In the genomic region with DNA sequence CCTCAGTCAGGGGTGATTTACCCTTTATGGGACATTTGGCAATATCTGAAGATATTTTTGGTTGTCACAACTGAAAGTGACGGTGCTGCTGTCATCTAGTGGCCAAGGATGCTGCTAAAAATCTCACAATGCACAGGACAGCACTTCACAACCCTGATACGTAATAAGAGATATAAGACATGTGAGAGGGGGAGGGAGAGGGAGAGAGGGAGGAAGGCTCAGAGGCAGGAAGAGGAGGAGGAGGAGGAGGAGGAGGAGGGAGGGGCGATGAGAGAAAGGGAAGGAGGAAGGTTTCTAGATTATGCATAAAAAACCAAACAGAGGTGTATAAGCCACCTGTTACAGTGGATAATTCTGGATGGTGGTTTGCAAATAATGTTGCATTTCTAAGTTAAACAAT, we compare ENCODE assay signal across 18 cellular contexts. TPM values are rescaled to one million over a fixed set of nuclear protein-coding genes. Genes with fewer than 3 reads are reported as not detected.
DNase-seq lines count a peak whose midpoint lies in the region; ATAC-seq and TF ChIP-seq lines count a peak whose summit lies in the region.
"Had no signal": no experiment of that assay in that cellular context is flagged by ENCODE, and none has a peak within 500 bp of the region (broad histone marks: within the 10 kb centered on the region; RNA-seq: fewer than 3 reads in every experiment).

No MANE protein-coding gene starts in this region.

- no peak overlapping the region for H3K4me2 ChIP-seq in neural progenitor cell

- peak; percentile 12 for ATAC-seq in activated CD8-positive, alpha-beta memory T cell treated with anti-CD3 and anti-CD28 coated beads, Interleukin-2, amount 10 ng/mL, durations not matched to agents 7 days and 5 days
- no peak for ATAC-seq in RWPE2 (ENCODE audit: low read depth)
- ATAC-seq in naive B cell (ENCODE audit: low read depth in 2 of 2), result peak; percentile 32 to 53
- ATAC-seq in HG02970 (IDR thresholded peaks at IDR 0.05; ENCODE audit: low FRiP score, unreplicated experiment), result no peak

- no peak for DNase-seq in activated CD8-positive, alpha-beta memory T cell treated with anti-CD3 and anti-CD28 coated beads, Interleukin-2, amount 10 ng/mL, durations not matched to agents 7 days and 5 days
- no peak for DNase-seq in activated CD8-positive, alpha-beta memory T cell treated with anti-CD3 and anti-CD28 coated beads for 24 hours
- DNase-seq in Jurkat, Clone E6-1 (ENCODE audit: low read depth, low spot score), result peak; percentile 22
- DNase-seq in RWPE2 (ENCODE audit: low spot score) (no peak), naive B cell (no peak), SHP77 treated with DMSO at 0.1 percent for 48 hours (lab: John Stamatoyannopoulos, UW) (no peak), neural progenitor cell (ENCODE audit: low spot score) (no peak)
- DNase-seq: activated T-cell treated with anti-CD3 and anti-CD28 coated beads, Interleukin-2, amount 50 U/mL, for 24 hours; immature natural killer cell; KG1; NCI-H2107; Peyer's patch; psoas muscle; stimulated activated CD4-positive, alpha-beta T cell treated with anti-CD3 and anti-CD28 coated beads, Interleukin-1b, Interleukin-23, amount 100 ng/mL, for 48 hours had no signal

- H3K9me3 Mint-ChIP-seq in activated CD8-positive, alpha-beta memory T cell treated with anti-CD3 and anti-CD28 coated beads, Interleukin-2, amount 10 ng/mL, durations not matched to agents 7 days and 5 days (ENCODE audit: low read depth), result no peaks in the 10 kb centered on the region
- H3K9me3 Mint-ChIP-seq in naive B cell, result peaks cover 0 to 2% (median 0%) of the 10 kb centered on the region in 7 donors
- H3K9me3 Mint-ChIP-seq in neural progenitor cell, result no peaks in the 10 kb centered on the region
- H3K9me3 Mint-ChIP-seq: activated T-cell treated with anti-CD3 and anti-CD28 coated beads, Interleukin-2, amount 50 U/mL, for 24 hours; immature natural killer cell had no signal

- H3K27me3 ChIP-seq in RWPE2 (ENCODE audit: insufficient read depth, poor library complexity, severe bottlenecking), result no peaks in the 10 kb centered on the region
- H3K27me3 ChIP-seq in neural progenitor cell, result no peaks in the 10 kb centered on the region
- H3K27me3 ChIP-seq: Peyer's patch, vagina had no signal

- H3K4me3 Mint-ChIP-seq in activated CD8-positive, alpha-beta memory T cell treated with anti-CD3 and anti-CD28 coated beads, Interleukin-2, amount 10 ng/mL, durations not matched to agents 7 days and 5 days, result no peak overlapping the region
- peak overlapping the region in 4 of 8 donors; percentile 6 to 84 (median 48) for H3K4me3 Mint-ChIP-seq in naive B cell
- no peak overlapping the region for H3K4me3 Mint-ChIP-seq in neural progenitor cell
- H3K4me3 Mint-ChIP-seq: activated T-cell treated with anti-CD3 and anti-CD28 coated beads, Interleukin-2, amount 50 U/mL, for 24 hours; immature natural killer cell had no signal

- no peaks in the 10 kb centered on the region for H3K36me3 Mint-ChIP-seq in activated CD8-positive, alpha-beta memory T cell treated with anti-CD3 and anti-CD28 coated beads, Interleukin-2, amount 10 ng/mL, durations not matched to agents 7 days and 5 days
- H3K36me3 Mint-ChIP-seq in naive B cell (no peaks in the 10 kb centered on the region), neural progenitor cell (no peaks in the 10 kb centered on the region)
- H3K36me3 Mint-ChIP-seq: immature natural killer cell had no signal

- CTCF ChIA-PET in activated CD8-positive, alpha-beta memory T cell treated with anti-CD3 and anti-CD28 coated beads, Interleukin-2, amount 10 ng/mL, durations not matched to agents 7 days and 5 days (lab: Charles Lee), result interaction anchor here (2.6 kb wide), 1 partner anchor 11 kb away, joined by 9 read pairs; no protein-coding TSS in a partner anchor

- H3K27ac ChIP-seq in RWPE2 (ENCODE audit: poor library complexity, severe bottlenecking), result peak overlapping the region; percentile 44
- no peak overlapping the region for H3K27ac ChIP-seq in neural progenitor cell
- H3K27ac ChIP-seq: psoas muscle, vagina had no signal

- TF ChIP-seq CTCF in RWPE2 (IDR thresholded peaks at IDR 0.05; ENCODE audit: poor library complexity, severe bottlenecking) (no peak), neural progenitor cell (IDR thresholded peaks at IDR 0.05) (no peak)

- H3K4me1 ChIP-seq in RWPE2 (ENCODE audit: insufficient read depth, poor library complexity, severe bottlenecking), result peaks cover 3% of the 10 kb centered on the region
- no peaks in the 10 kb centered on the region for H3K4me1 ChIP-seq in neural progenitor cell
- H3K4me1 ChIP-seq: Peyer's patch, psoas muscle, vagina had no signal

- H3K36me3 ChIP-seq in RWPE2 (ENCODE audit: low read depth) (no peaks in the 10 kb centered on the region), neural progenitor cell (no peaks in the 10 kb centered on the region)
- H3K36me3 ChIP-seq: Peyer's patch, vagina had no signal

- no peak overlapping the region for H2AFZ ChIP-seq in neural progenitor cell (replicated peaks)

- H3K9ac ChIP-seq in neural progenitor cell, result no peak overlapping the region

- no peaks in the 10 kb centered on the region for H4K20me1 ChIP-seq in neural progenitor cell (ENCODE audit: low read depth)

- H3K79me2 ChIP-seq in neural progenitor cell (ENCODE audit: low read depth), result no peaks in the 10 kb centered on the region

- no peaks in the 10 kb centered on the region for H3K27me3 Mint-ChIP-seq in activated CD8-positive, alpha-beta memory T cell treated with anti-CD3 and anti-CD28 coated beads, Interleukin-2, amount 10 ng/mL, durations not matched to agents 7 days and 5 days
- H3K27me3 Mint-ChIP-seq in naive B cell (no peaks in the 10 kb centered on the region), neural progenitor cell (ENCODE audit: insufficient read depth, low read depth) (peaks cover 6% of the 10 kb centered on the region)
- H3K27me3 Mint-ChIP-seq: activated T-cell treated with anti-CD3 and anti-CD28 coated beads, Interleukin-2, amount 50 U/mL, for 24 hours had no signal

- H3F3A ChIP-seq in neural progenitor cell (ENCODE audit: low read depth), result peaks cover 5% of the 10 kb centered on the region

- no peaks in the 10 kb centered on the region for H3K4me1 Mint-ChIP-seq in activated CD8-positive, alpha-beta memory T cell treated with anti-CD3 and anti-CD28 coated beads, Interleukin-2, amount 10 ng/mL, durations not matched to agents 7 days and 5 days
- H3K4me1 Mint-ChIP-seq in naive B cell (peaks cover 21 to 25% (median 24%) of the 10 kb centered on the region in 3 donors), neural progenitor cell (peaks cover 2% of the 10 kb centered on the region)
- H3K4me1 Mint-ChIP-seq: immature natural killer cell had no signal

- H3K27ac Mint-ChIP-seq in activated CD8-positive, alpha-beta memory T cell treated with anti-CD3 and anti-CD28 coated beads, Interleukin-2, amount 10 ng/mL, durations not matched to agents 7 days and 5 days, result no peak overlapping the region
- H3K27ac Mint-ChIP-seq in naive B cell (peak overlapping the region in 1 of 6 donors; percentile 14), neural progenitor cell (no peak overlapping the region)
- H3K27ac Mint-ChIP-seq: activated T-cell treated with anti-CD3 and anti-CD28 coated beads, Interleukin-2, amount 50 U/mL, for 24 hours; immature natural killer cell had no signal

- H3K4me3 ChIP-seq in Jurkat, Clone E6-1 (ENCODE audit: low read length), result no peak overlapping the region
- H3K4me3 ChIP-seq in RWPE2 (ENCODE audit: severe bottlenecking) (no peak overlapping the region), neural progenitor cell (no peak overlapping the region)
- H3K4me3 ChIP-seq: Peyer's patch, psoas muscle, vagina had no signal

- H3K9me3 ChIP-seq in RWPE2 (ENCODE audit: severe bottlenecking) (no peaks in the 10 kb centered on the region), neural progenitor cell (ENCODE audit: low read depth) (no peaks in the 10 kb centered on the region)
- H3K9me3 ChIP-seq: Peyer's patch, psoas muscle, vagina had no signal

RNA-seq across cellular contexts. Expression of gene MYL2, which starts 14.3 kb away (rescaled TPM):
- not detected for total RNA-seq in activated CD8-positive, alpha-beta memory T cell treated with anti-CD3 and anti-CD28 coated beads, Interleukin-2, amount 10 ng/mL, durations not matched to agents 7 days and 5 days
- polyA plus RNA-seq in Jurkat, Clone E6-1 (2012; ENCODE audit: insufficient read depth, insufficient read length), result not detected
- polyA plus RNA-seq in naive B cell (ENCODE audit: low read depth in 6 of 6), result 1 to 10 TPM in 1 of 6 donors, under 1 TPM in 1, not detected in 4; 0.84 to 1.9 TPM
- total RNA-seq in neural progenitor cell (ENCODE audit: low replicate concordance), result not detected in 2 replicates
- total RNA-seq: fibroblast of villous mesenchyme, mononuclear cell, Peyer's patch, vagina had no signal
- polyA plus RNA-seq: immature natural killer cell had no signal

RNA-seq across cellular contexts. Expression of gene CCDC63, which starts 59.3 kb away (rescaled TPM):
- not detected for total RNA-seq in activated CD8-positive, alpha-beta memory T cell treated with anti-CD3 and anti-CD28 coated beads, Interleukin-2, amount 10 ng/mL, durations not matched to agents 7 days and 5 days
- not detected for polyA plus RNA-seq in Jurkat, Clone E6-1 (2012; ENCODE audit: insufficient read depth, insufficient read length)
- not detected for polyA plus RNA-seq in naive B cell (ENCODE audit: low read depth in 6 of 6)
- total RNA-seq in neural progenitor cell (ENCODE audit: low replicate concordance), result 0.24 TPM in 1 of 2 replicates, not detected in the other
- total RNA-seq: fibroblast of villous mesenchyme, mononuclear cell, Peyer's patch, psoas muscle, vagina had no signal
- polyA plus RNA-seq: immature natural killer cell, psoas muscle had no signal

Comparison
In these comparisons a context has a peak if more than half of its experiments do, and no peak if none do; other contexts are left out.
1. ATAC-seq: peak in activated CD8-positive, alpha-beta memory T cell treated with anti-CD3 and anti-CD28 coated beads, Interleukin-2, amount 10 ng/mL, durations not matched to agents 7 days and 5 days (single experiment) and naive B cell (2 of 2); none in RWPE2 (single experiment) and HG02970 (single experiment).